ENCODE assay signal across 17 cellular contexts in genomic region chr1:67031848-67032247, GRCh38. TPM values are rescaled to one million over a fixed set of nuclear protein-coding genes. Genes with fewer than 3 reads are reported as not detected.
DNase-seq lines count a peak whose midpoint lies in the region; ATAC-seq and TF ChIP-seq lines count a peak whose summit lies in the region.
"Had no signal": no experiment of that assay in that cellular context is flagged by ENCODE, and none has a peak within 500 bp of the region (broad histone marks: within the 10 kb centered on the region; RNA-seq: fewer than 3 reads in every experiment).

No MANE protein-coding gene starts in this region.

- no peak overlapping the region for H3K27ac Mint-ChIP-seq in activated CD4-positive, alpha-beta memory T cell treated with anti-CD3 and anti-CD28 coated beads, Interleukin-2, amount 10 ng/mL, durations not matched to agents 7 days and 5 days
- H3K27ac Mint-ChIP-seq in naive thymus-derived CD4-positive, alpha-beta T cell, result no peak overlapping the region
- H3K27ac Mint-ChIP-seq: CD14-positive monocyte; CD8-positive, alpha-beta T cell had no signal

- H3K36me3 ChIP-seq in cardiac muscle cell (peaks cover 32% of the 10 kb centered on the region), gastroesophageal sphincter (peaks cover 7 to 23% of the 10 kb centered on the region in 2 donors), gastrocnemius medialis (peaks cover 0 to 26% of the 10 kb centered on the region in 2 donors), transverse colon (peaks cover 0 to 15% (median 7%) of the 10 kb centered on the region in 4 donors)
- no peaks in the 10 kb centered on the region for H3K36me3 ChIP-seq in naive thymus-derived CD4-positive, alpha-beta T cell (ENCODE audit: control insufficient read depth in 2 of 3, insufficient read depth in 3 of 3, low read length in 3 of 3)

- POLR2A ChIA-PET in activated CD4-positive, alpha-beta memory T cell treated with anti-CD3 and anti-CD28 coated beads, Interleukin-2, amount 10 ng/mL, durations not matched to agents 7 days and 5 days (lab: Charles Lee), result no interaction called here
- POLR2A ChIA-PET in naive thymus-derived CD4-positive, alpha-beta T cell (lab: Charles Lee), result no interaction called here

- TF ChIP-seq CTCF in cardiac muscle cell (IDR thresholded peaks at IDR 0.05; ENCODE audit: low read depth, low read length) (no peak), gastroesophageal sphincter (IDR thresholded peaks at IDR 0.05) (no peak), gastrocnemius medialis (IDR thresholded peaks at IDR 0.05 in 4 of 5, conservative IDR thresholded peaks at IDR 0.05 in 1 of 5) (no peak), transverse colon (IDR thresholded peaks at IDR 0.05) (no peak)

- H3K27me3 ChIP-seq in cardiac muscle cell, result no peaks in the 10 kb centered on the region
- H3K27me3 ChIP-seq in gastroesophageal sphincter, result no peaks in the 10 kb centered on the region
- H3K27me3 ChIP-seq in gastrocnemius medialis, result no peaks in the 10 kb centered on the region
- H3K27me3 ChIP-seq in transverse colon, result no peaks in the 10 kb centered on the region
- no peaks in the 10 kb centered on the region for H3K27me3 ChIP-seq in naive thymus-derived CD4-positive, alpha-beta T cell (ENCODE audit: control insufficient read depth in 2 of 2, insufficient read depth in 2 of 2, low read length in 2 of 2)

- H3K4me1 Mint-ChIP-seq in activated CD4-positive, alpha-beta memory T cell treated with anti-CD3 and anti-CD28 coated beads, Interleukin-2, amount 10 ng/mL, durations not matched to agents 7 days and 5 days, result no peaks in the 10 kb centered on the region
- H3K4me1 Mint-ChIP-seq in naive thymus-derived CD4-positive, alpha-beta T cell, result peaks cover 0 to 18% (median 11%) of the 10 kb centered on the region in 7 donors
- H3K4me1 Mint-ChIP-seq: CD14-positive monocyte, GM23338 had no signal

- intact Hi-C loops in Right ventricle myocardium inferior (cut with DNase I), result no loop called here
- intact Hi-C loops in gastrocnemius medialis (cut with DNase I; ENCODE audit: low total_unique reads), result no loop called here
- intact Hi-C loops in transverse colon (cut with DNase I; ENCODE audit: low total_unique reads), result no loop called here
- intact Hi-C loops in naive thymus-derived CD4-positive, alpha-beta T cell (cut with micrococcal nuclease), result no loop called here

- peak overlapping the region; percentile 48 for H3K27ac ChIP-seq in cardiac muscle cell
- peak overlapping the region; percentile 16 to 72 (median 64) for H3K27ac ChIP-seq in gastroesophageal sphincter
- H3K27ac ChIP-seq in gastrocnemius medialis, result peak overlapping the region; percentile 27 to 55 (median 42)
- H3K27ac ChIP-seq in transverse colon, result peak overlapping the region in 3 of 4 donors; percentile 30 to 58 (median 52)
- H3K27ac ChIP-seq in naive thymus-derived CD4-positive, alpha-beta T cell (ENCODE audit: low read depth, low read length), result no peak overlapping the region
- H3K27ac ChIP-seq: 22Rv1 had no signal

- no peaks in the 10 kb centered on the region for H3K9me3 ChIP-seq in cardiac muscle cell (ENCODE audit: low read depth)
- H3K9me3 ChIP-seq in gastroesophageal sphincter, result no peaks in the 10 kb centered on the region
- H3K9me3 ChIP-seq in gastrocnemius medialis, result no peaks in the 10 kb centered on the region
- H3K9me3 ChIP-seq in transverse colon, result no peaks in the 10 kb centered on the region
- no peaks in the 10 kb centered on the region for H3K9me3 ChIP-seq in naive thymus-derived CD4-positive, alpha-beta T cell (ENCODE audit: control insufficient read depth in 2 of 3, low read length in 3 of 3)

- H3K9me3 Mint-ChIP-seq in activated CD4-positive, alpha-beta memory T cell treated with anti-CD3 and anti-CD28 coated beads, Interleukin-2, amount 10 ng/mL, durations not matched to agents 7 days and 5 days, result peaks cover 10% of the 10 kb centered on the region
- H3K9me3 Mint-ChIP-seq in naive thymus-derived CD4-positive, alpha-beta T cell, result peaks cover 0 to 7% (median 0%) of the 10 kb centered on the region in 11 donors
- H3K9me3 Mint-ChIP-seq: CD8-positive, alpha-beta T cell; GM23338 had no signal

- TF ChIP-seq POLR2A in gastroesophageal sphincter (IDR thresholded peaks at IDR 0.05) (no peak), gastrocnemius medialis (IDR thresholded peaks at IDR 0.05) (no peak), transverse colon (IDR thresholded peaks at IDR 0.05) (no peak)

- 37 to 48% methylated on average over 4 of the region's 4 CpGs for WGBS in gastroesophageal sphincter (ENCODE audit: low coverage in 1 of 2), 2 donors
- 87% methylated on average over 4 of the region's 4 CpGs for WGBS in transverse colon (ENCODE audit: low coverage in 1 of 2), 2 donors

- in situ Hi-C loops in gastrocnemius medialis (cut with MboI; ENCODE audit: low sequenced_read_pairs in 4 of 4) (no loop called here), transverse colon (cut with MboI; ENCODE audit: low pct_ligation_motif_present in 1 of 4, low pct_unique_long_range_greater_than_20kb in 1 of 4, low sequenced_read_pairs in 3 of 4) (no loop called here)

- H3K4me1 ChIP-seq in cardiac muscle cell (ENCODE audit: low read depth), result no peaks in the 10 kb centered on the region
- peaks cover 0 to 29% (median 13%) of the 10 kb centered on the region in 3 donors for H3K4me1 ChIP-seq in gastroesophageal sphincter
- H3K4me1 ChIP-seq in gastrocnemius medialis, result peaks cover 19% of the 10 kb centered on the region in 2 donors
- H3K4me1 ChIP-seq in transverse colon, result peaks cover 0 to 17% (median 4%) of the 10 kb centered on the region in 4 donors
- H3K4me1 ChIP-seq in naive thymus-derived CD4-positive, alpha-beta T cell (ENCODE audit: control insufficient read depth in 2 of 2, insufficient read depth in 2 of 2, low read length in 2 of 2), result no peaks in the 10 kb centered on the region

- ATAC-seq in Right ventricle myocardium inferior (no peak), gastroesophageal sphincter (no peak), gastrocnemius medialis (peak in 1 of 2 donors; percentile 29)
- no peak for ATAC-seq in naive thymus-derived CD4-positive, alpha-beta T cell
- ATAC-seq: CD8-positive, alpha-beta T cell; GM23338 had no signal

- H3K4me3 ChIP-seq in cardiac muscle cell (no peak overlapping the region), gastroesophageal sphincter (no peak overlapping the region), gastrocnemius medialis (no peak overlapping the region), transverse colon (no peak overlapping the region)
- H3K4me3 ChIP-seq in naive thymus-derived CD4-positive, alpha-beta T cell (ENCODE audit: low read length), result no peak overlapping the region
- H3K4me3 ChIP-seq: GM23338 had no signal

- CTCF ChIA-PET in activated CD4-positive, alpha-beta memory T cell treated with anti-CD3 and anti-CD28 coated beads, Interleukin-2, amount 10 ng/mL, durations not matched to agents 7 days and 5 days (lab: Charles Lee), result interaction anchor here (1.2 kb wide), 1 partner anchor 182 kb away, joined by 3 read pairs; no protein-coding TSS in a partner anchor
- CTCF ChIA-PET in naive thymus-derived CD4-positive, alpha-beta T cell (lab: Charles Lee), result interaction anchor here (0.8 to 1.5 kb wide), 4 partner anchors 8 to 182 kb away, joined by 3 to 5 read pairs (median 3); no protein-coding TSS in a partner anchor

- TF ChIP-seq EP300 in gastroesophageal sphincter (IDR thresholded peaks at IDR 0.05) (no peak), transverse colon (IDR thresholded peaks at IDR 0.05; ENCODE audit: low read depth) (no peak)

- DNase-seq in cardiac muscle cell (ENCODE audit: low read depth in 1 of 2, low spot score in 1 of 2) (no peak), Right ventricle myocardium inferior (ENCODE audit: missing footprints) (no peak), gastrocnemius medialis (no peak), transverse colon (no peak), NCI-H2081 (lab: John Stamatoyannopoulos, UW) (no peak)
- no peak for DNase-seq in activated CD4-positive, alpha-beta memory T cell treated with anti-CD3 and anti-CD28 coated beads, Interleukin-2, amount 10 ng/mL, durations not matched to agents 7 days and 5 days
- DNase-seq in naive thymus-derived CD4-positive, alpha-beta T cell, result no peak
- DNase-seq: CD8-positive, alpha-beta T cell; COR-L47; DMS153; DMS79 treated with DMSO at 0.1 percent for 48 hours; EL; H7 had no signal

- peaks cover 46% of the 10 kb centered on the region for H3K36me3 Mint-ChIP-seq in activated CD4-positive, alpha-beta memory T cell treated with anti-CD3 and anti-CD28 coated beads, Interleukin-2, amount 10 ng/mL, durations not matched to agents 7 days and 5 days (ENCODE audit: low read depth)
- H3K36me3 Mint-ChIP-seq in naive thymus-derived CD4-positive, alpha-beta T cell, result peaks cover 13 to 66% (median 42%) of the 10 kb centered on the region in 5 donors

- H3K27me3 Mint-ChIP-seq in activated CD4-positive, alpha-beta memory T cell treated with anti-CD3 and anti-CD28 coated beads, Interleukin-2, amount 10 ng/mL, durations not matched to agents 7 days and 5 days, result no peaks in the 10 kb centered on the region
- no peaks in the 10 kb centered on the region for H3K27me3 Mint-ChIP-seq in naive thymus-derived CD4-positive, alpha-beta T cell

- H3K4me3 Mint-ChIP-seq in activated CD4-positive, alpha-beta memory T cell treated with anti-CD3 and anti-CD28 coated beads, Interleukin-2, amount 10 ng/mL, durations not matched to agents 7 days and 5 days, result no peak overlapping the region
- no peak overlapping the region for H3K4me3 Mint-ChIP-seq in naive thymus-derived CD4-positive, alpha-beta T cell
- H3K4me3 Mint-ChIP-seq: CD14-positive monocyte; CD8-positive, alpha-beta T cell; GM23338 had no signal

RNA-seq across cellular contexts. Expression of gene SLC35D1, which starts 22.1 kb away (rescaled TPM):
- total RNA-seq in cardiac muscle cell (9.0 and 13.3 TPM in 2 replicates), Right ventricle myocardium inferior (3.2 TPM), gastroesophageal sphincter (10 to 100 TPM in 1 of 4 donors, 1 to 10 TPM in 3; 7.7 to 13.4 (median 9.2) TPM), gastrocnemius medialis (1 to 10 TPM; 6.7 to 9.3 (median 8.1) TPM), transverse colon (10 to 100 TPM in 3 of 4 donors, 1 to 10 TPM in 1; 10.0 to 68.6 (median 51.9) TPM)
- polyA plus RNA-seq in cardiac muscle cell, result 11.3 and 19.4 TPM in 2 replicates
- total RNA-seq in activated CD4-positive, alpha-beta memory T cell treated with anti-CD3 and anti-CD28 coated beads, Interleukin-2, amount 10 ng/mL, durations not matched to agents 7 days and 5 days, result 10 to 100 TPM; 14.2 to 15.7 TPM
- total RNA-seq in naive thymus-derived CD4-positive, alpha-beta T cell, result 10 to 100 TPM in 4 of 5 experiments, 1 to 10 TPM in 1; 9.8 to 25.7 (median 15.4) TPM
- polyA plus RNA-seq in naive thymus-derived CD4-positive, alpha-beta T cell, result 1 to 10 TPM; 4.8 to 7.6 TPM
